Comparison of ENCODE assay signal across 15 cellular contexts in genomic region chr4:166422475-166422874, GRCh38.
DNase-seq lines count a peak whose midpoint lies in the region; ATAC-seq and TF ChIP-seq lines count a peak whose summit lies in the region.
"Had no signal": no experiment of that assay in that cellular context is flagged by ENCODE, and none has a peak within 500 bp of the region (broad histone marks: within the 10 kb centered on the region; RNA-seq: fewer than 3 reads in every experiment).

No MANE protein-coding gene starts in this region.

- DNase-seq in Daoy (ENCODE audit: low read depth), result peak; percentile 24
- DNase-seq in RKO (ENCODE audit: low spot score), result peak; percentile 35
- DNase-seq in epithelial cell of prostate (ENCODE audit: low read depth, low spot score), result peak; percentile 26
- DNase-seq in osteoblast (ENCODE audit: insufficient read length, low spot score, missing footprints), result no peak
- no peak for DNase-seq in T-helper 2 cell treated with Interferon-gamma antibody and Interleukin-4, amounts not matched to agents 5 μg/mL and 100 μg/mL, for 36 hours (ENCODE audit: low spot score)
- no peak for DNase-seq in vagina (ENCODE audit: extremely low spot score in 2 of 2)
- no peak for DNase-seq in T-helper 17 cell
- no peak for DNase-seq in stimulated activated CD4-positive, alpha-beta T cell treated with anti-CD3 and anti-CD28 coated beads, Interleukin-2, amount 100 ng/mL, for 24 hours
- DNase-seq: activated CD8-positive, alpha-beta memory T cell treated with anti-CD3 and anti-CD28 coated beads, Interleukin-2, amount 50 U/mL, for 4 hours; activated naive CD4-positive, alpha-beta T cell treated with anti-CD3 and anti-CD28 coated beads for 36 hours; DND-41; esophagus squamous epithelium had no signal

- no peaks in the 10 kb centered on the region for H3K79me2 ChIP-seq in osteoblast (ENCODE audit: insufficient read depth, low read length)

- H3K36me3 Mint-ChIP-seq in T-helper 2 cell treated with Interferon-gamma antibody and Interleukin-4, amounts not matched to agents 5 μg/mL and 100 μg/mL, for 36 hours (ENCODE audit: low read depth), result no peaks in the 10 kb centered on the region
- no peaks in the 10 kb centered on the region for H3K36me3 Mint-ChIP-seq in T-helper 17 cell (ENCODE audit: low read depth)

- H3K9me3 ChIP-seq in osteoblast (ENCODE audit: low read depth, low read length) (no peaks in the 10 kb centered on the region), vagina (no peaks in the 10 kb centered on the region), T-helper 17 cell (ENCODE audit: control insufficient read depth, low read length, poor library complexity, severe bottlenecking) (peaks cover 3% of the 10 kb centered on the region)
- H3K9me3 ChIP-seq: esophagus squamous epithelium had no signal

- TF ChIP-seq POLR2A in vagina (IDR thresholded peaks at IDR 0.05), result no peak

- no peak overlapping the region for H2AFZ ChIP-seq in osteoblast (ENCODE audit: low read length)

- no peaks in the 10 kb centered on the region for H3K27me3 Mint-ChIP-seq in T-helper 2 cell treated with Interferon-gamma antibody and Interleukin-4, amounts not matched to agents 5 μg/mL and 100 μg/mL, for 36 hours (ENCODE audit: low read depth)
- H3K27me3 Mint-ChIP-seq in T-helper 17 cell, result no peaks in the 10 kb centered on the region

- no peaks in the 10 kb centered on the region for H3K4me1 Mint-ChIP-seq in T-helper 2 cell treated with Interferon-gamma antibody and Interleukin-4, amounts not matched to agents 5 μg/mL and 100 μg/mL, for 36 hours (ENCODE audit: low read depth)
- H3K4me1 Mint-ChIP-seq in T-helper 17 cell, result no peaks in the 10 kb centered on the region

- H3K4me2 ChIP-seq in osteoblast (ENCODE audit: insufficient read depth, low read length), result no peak overlapping the region

- H4K20me1 ChIP-seq in osteoblast (ENCODE audit: insufficient read depth, low read length), result no peaks in the 10 kb centered on the region
- H4K20me1 ChIP-seq: BLaER1 treated with 17β-estradiol and CSF1 and Interleukin-3, amounts not matched to agents 10 nM and 100 nM had no signal

- peaks cover 28% of the 10 kb centered on the region for H3K4me1 ChIP-seq in osteoblast (ENCODE audit: insufficient read depth, low read length)
- H3K4me1 ChIP-seq in vagina, result no peaks in the 10 kb centered on the region
- H3K4me1 ChIP-seq: esophagus squamous epithelium, tibial nerve had no signal

- H3K27me3 ChIP-seq in osteoblast (ENCODE audit: insufficient read depth, low read length), result no peaks in the 10 kb centered on the region
- H3K27me3 ChIP-seq in vagina, result no peaks in the 10 kb centered on the region
- H3K27me3 ChIP-seq: BLaER1 treated with 17β-estradiol and CSF1 and Interleukin-3, amounts not matched to agents 10 nM and 100 nM; esophagus squamous epithelium; tibial nerve had no signal

- no peak overlapping the region for H3K27ac Mint-ChIP-seq in T-helper 2 cell treated with Interferon-gamma antibody and Interleukin-4, amounts not matched to agents 5 μg/mL and 100 μg/mL, for 36 hours
- no peak overlapping the region for H3K27ac Mint-ChIP-seq in T-helper 17 cell
- H3K27ac Mint-ChIP-seq: activated naive CD4-positive, alpha-beta T cell treated with anti-CD3 and anti-CD28 coated beads for 36 hours; WTC11 had no signal

- H3K4me3 Mint-ChIP-seq in T-helper 2 cell treated with Interferon-gamma antibody and Interleukin-4, amounts not matched to agents 5 μg/mL and 100 μg/mL, for 36 hours, result no peak overlapping the region
- H3K4me3 Mint-ChIP-seq in T-helper 17 cell, result no peak overlapping the region
- H3K4me3 Mint-ChIP-seq: activated naive CD4-positive, alpha-beta T cell treated with anti-CD3 and anti-CD28 coated beads for 36 hours; WTC11 had no signal

- H3K9me3 Mint-ChIP-seq in T-helper 2 cell treated with Interferon-gamma antibody and Interleukin-4, amounts not matched to agents 5 μg/mL and 100 μg/mL, for 36 hours, result peaks cover 7% of the 10 kb centered on the region

- H3K27ac ChIP-seq in epithelial cell of prostate (no peak overlapping the region), osteoblast (ENCODE audit: low read depth, low read length) (peak overlapping the region; percentile 99), vagina (no peak overlapping the region)
- H3K27ac ChIP-seq: esophagus squamous epithelium, tibial nerve had no signal

- ATAC-seq in T-helper 17 cell, result no peak

- no peak for TF ChIP-seq CTCF in osteoblast (IDR thresholded peaks at IDR 0.05; ENCODE audit: extremely low read depth, low read depth, low read length)
- TF ChIP-seq CTCF in vagina (IDR thresholded peaks at IDR 0.05), result no peak

- H3K4me3 ChIP-seq in osteoblast (ENCODE audit: insufficient read depth, low read length), result no peak overlapping the region
- H3K4me3 ChIP-seq in vagina, result no peak overlapping the region
- H3K4me3 ChIP-seq: BLaER1 treated with 17β-estradiol and CSF1 and Interleukin-3, amounts not matched to agents 10 nM and 100 nM; esophagus squamous epithelium; tibial nerve had no signal

- H3K36me3 ChIP-seq in osteoblast (ENCODE audit: insufficient read depth, low read length) (no peaks in the 10 kb centered on the region), vagina (no peaks in the 10 kb centered on the region)
- H3K36me3 ChIP-seq: BLaER1 treated with 17β-estradiol and CSF1 and Interleukin-3, amounts not matched to agents 10 nM and 100 nM; esophagus squamous epithelium; tibial nerve had no signal

- intact Hi-C loops in vagina (cut with DNase I), result no loop called here

Comparison
In these comparisons a context has a peak if more than half of its experiments do, and no peak if none do; other contexts are left out.
1. DNase-seq: peak in Daoy (single experiment), RKO (single experiment) and epithelial cell of prostate (single experiment); none in osteoblast (single experiment), T-helper 2 cell treated with Interferon-gamma antibody and Interleukin-4, amounts not matched to agents 5 μg/mL and 100 μg/mL, for 36 hours (single experiment), vagina (0 of 2), T-helper 17 cell (0 of 3) and stimulated activated CD4-positive, alpha-beta T cell treated with anti-CD3 and anti-CD28 coated beads, Interleukin-2, amount 100 ng/mL, for 24 hours (0 of 2).